ENCODE assay signal across 11 cellular contexts in genomic region chr1:16006552-16007485, GRCh38. TPM values are rescaled to one million over a fixed set of nuclear protein-coding genes. Genes with fewer than 3 reads are reported as not detected.
DNase-seq lines count a peak whose midpoint lies in the region; TF ChIP-seq lines count a peak whose summit lies in the region.
"Had no signal": no experiment of that assay in that cellular context is flagged by ENCODE, and none has a peak within 500 bp of the region (broad histone marks: within the 10 kb centered on the region; RNA-seq: fewer than 3 reads in every experiment).

No MANE protein-coding gene starts in this region.

- H3K36me3 Mint-ChIP-seq in Caco-2 (ENCODE audit: insufficient read depth, unreplicated experiment): no peaks in the 10 kb centered on the region
- H3K36me3 Mint-ChIP-seq in CD4-positive, alpha-beta memory T cell: no peaks in the 10 kb centered on the region

- no peak overlapping the region for H3K4me3 ChIP-seq in AG10803 (ENCODE audit: low read length)
- H3K4me3 ChIP-seq in fibroblast of the aortic adventitia (ENCODE audit: low read depth, low read length): no peak overlapping the region
- H3K4me3 ChIP-seq in Caco-2 (ENCODE audit: low read depth, low read length): no peak overlapping the region
- no peak overlapping the region for H3K4me3 ChIP-seq in CD4-positive, alpha-beta memory T cell (ENCODE audit: low read length in 2 of 2)
- H3K4me3 ChIP-seq: ovary had no signal

- no peaks in the 10 kb centered on the region for H3K27me3 Mint-ChIP-seq in Caco-2 (ENCODE audit: insufficient read depth, unreplicated experiment)
- H3K27me3 Mint-ChIP-seq in CD4-positive, alpha-beta memory T cell: peaks cover 0 to 8% of the 10 kb centered on the region in 2 donors

- H3K36me3 ChIP-seq in Caco-2 (ENCODE audit: control insufficient read depth, insufficient read depth, low read length): no peaks in the 10 kb centered on the region
- no peaks in the 10 kb centered on the region for H3K36me3 ChIP-seq in CD4-positive, alpha-beta memory T cell (ENCODE audit: insufficient read depth, low read length)
- H3K36me3 ChIP-seq: ovary had no signal

- TF ChIP-seq CTCF in AG10803 (conservative IDR thresholded peaks at IDR 0.05; ENCODE audit: low read length) (peak; percentile 30), GM12873 (IDR thresholded peaks at IDR 0.05; ENCODE audit: insufficient read depth, low read depth, low read length, missing control alignments) (peak; percentile 47), fibroblast of the aortic adventitia (IDR thresholded peaks at IDR 0.05; ENCODE audit: insufficient read depth, low read length) (peak; percentile 7), Caco-2 (IDR thresholded peaks at IDR 0.05; ENCODE audit: insufficient read depth in 1 of 2, low read depth in 1 of 2, low read length in 1 of 2, severe bottlenecking in 1 of 2, unreplicated experiment in 1 of 2) (no peak)

- no peaks in the 10 kb centered on the region for H3K27me3 ChIP-seq in Caco-2 (replicated peaks; ENCODE audit: control insufficient read depth, insufficient read depth, low read length)
- no peaks in the 10 kb centered on the region for H3K27me3 ChIP-seq in CD4-positive, alpha-beta memory T cell (ENCODE audit: insufficient read depth, low read length)
- H3K27me3 ChIP-seq: ovary had no signal

- H3K27ac Mint-ChIP-seq in Caco-2 (ENCODE audit: unreplicated experiment): no peak overlapping the region
- H3K27ac Mint-ChIP-seq in CD4-positive, alpha-beta memory T cell: peak overlapping the region in 1 of 7 donors; percentile 21

- H3K9me3 Mint-ChIP-seq in Caco-2 (ENCODE audit: unreplicated experiment): no peaks in the 10 kb centered on the region
- no peaks in the 10 kb centered on the region for H3K9me3 Mint-ChIP-seq in CD4-positive, alpha-beta memory T cell

- no peaks in the 10 kb centered on the region for H3K4me1 ChIP-seq in Caco-2
- no peaks in the 10 kb centered on the region for H3K4me1 ChIP-seq in CD4-positive, alpha-beta memory T cell (ENCODE audit: insufficient read depth, low read length)

- POLR2A ChIA-PET in Caco-2 (lab: Charles Lee): no interaction called here
- POLR2A ChIA-PET in CD4-positive, alpha-beta memory T cell (lab: Charles Lee; ENCODE audit: partially characterized antibody): no interaction called here

- intact Hi-C loops in Caco-2 (cut with micrococcal nuclease; ENCODE audit: unreplicated experiment): no loop called here
- intact Hi-C loops in CD4-positive, alpha-beta memory T cell (cut with micrococcal nuclease): no loop called here

- CTCF ChIA-PET in Caco-2 (lab: Charles Lee): no interaction called here
- CTCF ChIA-PET in CD4-positive, alpha-beta memory T cell (lab: Charles Lee; ENCODE audit: partially characterized antibody): interaction anchor here (0.7 to 1.9 kb wide), 5 partner anchors 31 to 192 kb away, joined by 3 to 4 read pairs (median 3); no protein-coding TSS in a partner anchor

- no peaks in the 10 kb centered on the region for H3K4me1 Mint-ChIP-seq in Caco-2 (ENCODE audit: low read depth, unreplicated experiment)
- H3K4me1 Mint-ChIP-seq in CD4-positive, alpha-beta memory T cell: no peaks in the 10 kb centered on the region

- DNase-seq in AG10803 (ENCODE audit: low read depth) (peak; percentile 23), RPMI8226 (peak; percentile 44), fibroblast of the aortic adventitia (ENCODE audit: low read depth) (peak; percentile 39), Caco-2 (no peak), NCI-H345 treated with DMSO at 0.1 percent for 48 hours (lab: John Stamatoyannopoulos, UW; ENCODE audit: unreplicated experiment) (no peak), NCI-H187 (lab: John Stamatoyannopoulos, UW) (no peak)
- no peak for DNase-seq in CD4-positive, alpha-beta memory T cell
- DNase-seq: head of caudate nucleus, SHP77 had no signal

- no peak overlapping the region for H3K4me3 Mint-ChIP-seq in Caco-2 (ENCODE audit: unreplicated experiment)
- H3K4me3 Mint-ChIP-seq in CD4-positive, alpha-beta memory T cell: no peak overlapping the region

- H3K9me3 ChIP-seq in Caco-2: no peaks in the 10 kb centered on the region
- no peaks in the 10 kb centered on the region for H3K9me3 ChIP-seq in CD4-positive, alpha-beta memory T cell (ENCODE audit: control insufficient read depth in 1 of 2, low read length in 2 of 2)
- H3K9me3 ChIP-seq: ovary had no signal

- H3K27ac ChIP-seq in CD4-positive, alpha-beta memory T cell (ENCODE audit: low read depth, low read length): no peak overlapping the region
- H3K27ac ChIP-seq: ovary had no signal

- no TSS peak for BruUV-seq in Caco-2 (replicated peaks; lab: Mats Ljungman, UMichigan)

RNA-seq across cellular contexts. Expression of gene SRARP, which starts 2.8 kb away (rescaled TPM):
- not detected in 2 replicates for total RNA-seq in fibroblast of the aortic adventitia (ENCODE audit: low replicate concordance)
- 0.16 TPM in 1 of 2 replicates, not detected in the other for total RNA-seq in Caco-2 (2022)
- not detected for total RNA-seq in CD4-positive, alpha-beta memory T cell
- polyA plus RNA-seq in CD4-positive, alpha-beta memory T cell: not detected
- total RNA-seq: ovary had no signal
- polyA plus RNA-seq: ovary had no signal

RNA-seq across cellular contexts. Expression of gene HSPB7, which starts 11.0 kb away (rescaled TPM):
- total RNA-seq in fibroblast of the aortic adventitia (ENCODE audit: low replicate concordance) (8.9 TPM in 1 of 2 replicates, not detected in the other), Caco-2 (2022) (not detected in 2 replicates)
- total RNA-seq in CD4-positive, alpha-beta memory T cell: not detected
- not detected for polyA plus RNA-seq in CD4-positive, alpha-beta memory T cell

RNA-seq across cellular contexts. Expression of gene CLCNKA, which starts 15.0 kb away (rescaled TPM):
- total RNA-seq in fibroblast of the aortic adventitia (ENCODE audit: low replicate concordance) (0.09 and 0.25 TPM in 2 replicates), Caco-2 (2022) (0.46 TPM in 1 of 2 replicates, not detected in the other)
- total RNA-seq in CD4-positive, alpha-beta memory T cell: not detected
- polyA plus RNA-seq in CD4-positive, alpha-beta memory T cell: not detected

RNA-seq across cellular contexts. Expression of gene ZBTB17, which starts 30.9 kb away (rescaled TPM):
- 13.8 and 21.7 TPM in 2 replicates for total RNA-seq in fibroblast of the aortic adventitia (ENCODE audit: low replicate concordance)
- 21.5 and 23.5 TPM in 2 replicates for total RNA-seq in Caco-2 (2022)
- total RNA-seq in CD4-positive, alpha-beta memory T cell: 10 to 100 TPM; 52.6 to 61.0 TPM
- polyA plus RNA-seq in CD4-positive, alpha-beta memory T cell: 10 to 100 TPM in 1 of 2 donors, 1 to 10 TPM in 1; 5.2 to 24.3 TPM

RNA-seq across cellular contexts. Expression of gene CLCNKB, which starts 36.8 kb away (rescaled TPM):
- total RNA-seq in fibroblast of the aortic adventitia (ENCODE audit: low replicate concordance): not detected in 2 replicates
- not detected in 2 replicates for total RNA-seq in Caco-2 (2022)
- not detected for total RNA-seq in CD4-positive, alpha-beta memory T cell
- not detected for polyA plus RNA-seq in CD4-positive, alpha-beta memory T cell

Comparison
In these comparisons a context has a peak if more than half of its experiments do, and no peak if none do; other contexts are left out.
1. DNase-seq: peak in AG10803 (single experiment), RPMI8226 (single experiment) and fibroblast of the aortic adventitia (single experiment); none in Caco-2 (0 of 2), CD4-positive, alpha-beta memory T cell (0 of 5), NCI-H345 treated with DMSO at 0.1 percent for 48 hours (single experiment) and NCI-H187 (0 of 2).
2. CTCF ChIP-seq: peak in AG10803 (single experiment), GM12873 (single experiment) and fibroblast of the aortic adventitia (single experiment); none in Caco-2 (0 of 2).